29 cellular contexts compared by ENCODE assay signal in genomic region chr3:32850636-32851035, GRCh38. TPM values are rescaled to one million over a fixed set of nuclear protein-coding genes. Genes with fewer than 3 reads are reported as not detected.
DNase-seq lines count a peak whose midpoint lies in the region; ATAC-seq, FAIRE-seq and TF ChIP-seq lines count a peak whose summit lies in the region.
"Had no signal": no experiment of that assay in that cellular context is flagged by ENCODE, and none has a peak within 500 bp of the region (broad histone marks: within the 10 kb centered on the region; RNA-seq: fewer than 3 reads in every experiment).

No MANE protein-coding gene starts in this region.

- TF ChIP-seq RAD21 in K562 (CRISPR knock-in tag; conservative IDR thresholded peaks at IDR 0.05 in 1 of 2, IDR thresholded peaks at IDR 0.05 in 1 of 2) = no peak

- no peak overlapping the region for H3K4me2 ChIP-seq in K562 (ENCODE audit: insufficient read depth, low read length)
- H3K4me2 ChIP-seq in neuronal stem cell (ENCODE audit: insufficient read depth, low read length, poor library complexity, severe bottlenecking) = no peak overlapping the region
- H3K4me2 ChIP-seq: KMS-11 had no signal

- no peaks in the 10 kb centered on the region for H3K79me2 ChIP-seq in K562 (ENCODE audit: control insufficient read depth, insufficient read depth, low read length)

- H2BK120ac ChIP-seq in neuronal stem cell (ENCODE audit: low read depth, low read length) = no peak overlapping the region

- peak overlapping the region; percentile 8 for H3K4me3 ChIP-seq in HUES6 (ENCODE audit: low read depth, low read length)
- no peak overlapping the region for H3K4me3 ChIP-seq in K562
- H3K4me3 ChIP-seq in iPS-20b (ENCODE audit: low read length) = peak overlapping the region; percentile 41
- H3K4me3 ChIP-seq in neuronal stem cell (ENCODE audit: low read length in 2 of 2) = no peak overlapping the region
- no peak overlapping the region for H3K4me3 ChIP-seq in spleen
- H3K4me3 ChIP-seq: gastroesophageal sphincter, left ventricle myocardium inferior, ovary, thyroid gland had no signal

- no peak overlapping the region for H3K18ac ChIP-seq in neuronal stem cell (ENCODE audit: low read length)

- H3K14ac ChIP-seq in neuronal stem cell (ENCODE audit: low read length) = no peak overlapping the region

- no peaks in the 10 kb centered on the region for H3K9me1 ChIP-seq in K562 (ENCODE audit: control insufficient read depth, insufficient read depth, low read length)

- H3K27me3 ChIP-seq in HUES6 (ENCODE audit: control insufficient read depth, insufficient read depth, low read length) = no peaks in the 10 kb centered on the region
- peaks cover 10 to 20% of the 10 kb centered on the region in 2 experiments; a peak in 3 of 5 replicates for H3K27me3 ChIP-seq in K562 (ENCODE audit: control insufficient read depth in 2 of 2, insufficient read depth in 2 of 2, low read length in 2 of 2)
- no peaks in the 10 kb centered on the region for H3K27me3 ChIP-seq in iPS-20b (ENCODE audit: insufficient read depth, low read length)
- no peaks in the 10 kb centered on the region for H3K27me3 ChIP-seq in neuronal stem cell (ENCODE audit: control insufficient read depth in 3 of 3, insufficient read depth in 3 of 3, low read depth in 1 of 3, low read length in 3 of 3)
- no peaks in the 10 kb centered on the region for H3K27me3 ChIP-seq in spleen (replicated peaks in 1 of 7)
- H3K27me3 ChIP-seq: ovary, thyroid gland had no signal

- H2BK12ac ChIP-seq in neuronal stem cell (ENCODE audit: low read length) = no peak overlapping the region

- no peaks in the 10 kb centered on the region for H3K79me1 ChIP-seq in neuronal stem cell (ENCODE audit: low read depth, low read length)

- H3K4ac ChIP-seq in neuronal stem cell (ENCODE audit: low read length) = no peak overlapping the region

- H3K9me3 Mint-ChIP-seq in stimulated activated naive B cell treated with anti-CD40 and anti-IgM and Interleukin-4, amounts not matched to agents 10 μg/mL and 1 μg/mL and 100 μg/mL, for 72 hours = no peaks in the 10 kb centered on the region
- H3K9me3 Mint-ChIP-seq: activated CD4-positive, alpha-beta memory T cell treated with anti-CD3 and anti-CD28 coated beads, Interleukin-2, amount 10 ng/mL, durations not matched to agents 7 days and 5 days; activated naive CD4-positive, alpha-beta T cell treated with anti-CD3 and anti-CD28 coated beads for 36 hours; activated T-helper 1 cell treated with anti-CD3 and anti-CD28 coated beads, Interleukin-12 subunit alpha, Interleukin-12 subunit beta, Interleukin-2, Interleukin-4 antibody, amounts not matched to agents 30 ng/mL and 10 ng/mL and 1 ng/mL, durations not matched to agents 14 hours and 24 hours and 36 hours had no signal

- H3K27ac ChIP-seq in HUES6 (ENCODE audit: low read depth, low read length) = no peak overlapping the region
- no peak overlapping the region for H3K27ac ChIP-seq in K562 (ENCODE audit: extremely low read depth, low read depth, low read length)
- H3K27ac ChIP-seq in iPS-20b (ENCODE audit: low read length) = no peak overlapping the region
- peak overlapping the region; percentile 74 for H3K27ac ChIP-seq in neuronal stem cell (replicated peaks; ENCODE audit: low read length)
- H3K27ac ChIP-seq in spleen = no peak overlapping the region
- H3K27ac ChIP-seq: gastroesophageal sphincter, KMS-11, left ventricle myocardium inferior, ovary, thyroid gland had no signal

- FAIRE-seq in K562 (lab: Jason Lieb, UNC) = no peak
- FAIRE-seq: GM18507, islet of Langerhans had no signal

- H3K4me1 Mint-ChIP-seq in stimulated activated naive B cell treated with anti-CD40 and anti-IgM and Interleukin-4, amounts not matched to agents 10 μg/mL and 1 μg/mL and 100 μg/mL, for 72 hours = no peaks in the 10 kb centered on the region
- H3K4me1 Mint-ChIP-seq: activated CD4-positive, alpha-beta memory T cell treated with anti-CD3 and anti-CD28 coated beads, Interleukin-2, amount 10 ng/mL, durations not matched to agents 7 days and 5 days had no signal

- H2AK5ac ChIP-seq in neuronal stem cell (ENCODE audit: low read depth, low read length) = no peak overlapping the region

- no peak overlapping the region for H3K27ac Mint-ChIP-seq in stimulated activated naive B cell treated with anti-CD40 and anti-IgM and Interleukin-4, amounts not matched to agents 10 μg/mL and 1 μg/mL and 100 μg/mL, for 72 hours
- H3K27ac Mint-ChIP-seq: activated CD4-positive, alpha-beta memory T cell treated with anti-CD3 and anti-CD28 coated beads, Interleukin-2, amount 10 ng/mL, durations not matched to agents 7 days and 5 days; activated naive CD4-positive, alpha-beta T cell treated with anti-CD3 and anti-CD28 coated beads for 36 hours; activated T-helper 1 cell treated with anti-CD3 and anti-CD28 coated beads, Interleukin-12 subunit alpha, Interleukin-12 subunit beta, Interleukin-2, Interleukin-4 antibody, amounts not matched to agents 30 ng/mL and 10 ng/mL and 1 ng/mL, durations not matched to agents 14 hours and 24 hours and 36 hours; naive thymus-derived CD4-positive, alpha-beta T cell had no signal

- H3K4me1 ChIP-seq in HUES6 (ENCODE audit: control insufficient read depth, insufficient read depth, low read length) = peaks cover 88% of the 10 kb centered on the region
- H3K4me1 ChIP-seq in K562 (replicated peaks in 1 of 2; ENCODE audit: control insufficient read depth in 2 of 2, insufficient read depth in 2 of 2, low read length in 2 of 2) = peaks cover 3 to 10% of the 10 kb centered on the region in 2 experiments; a peak in 3 of 5 replicates
- peaks cover 79% of the 10 kb centered on the region for H3K4me1 ChIP-seq in iPS-20b (ENCODE audit: insufficient read depth, low read length)
- H3K4me1 ChIP-seq in neuronal stem cell (ENCODE audit: control insufficient read depth in 2 of 2, insufficient read depth in 1 of 2, low read depth in 1 of 2, low read length in 2 of 2) = peaks cover 21 to 48% of the 10 kb centered on the region in 2 donors
- no peaks in the 10 kb centered on the region for H3K4me1 ChIP-seq in spleen
- H3K4me1 ChIP-seq: gastroesophageal sphincter had no signal

- POLR2A ChIA-PET in K562 (lab: Yijun Ruan, JAX) = interaction anchor here (0.7 to 1.0 kb wide), 2 partner anchors 24 to 44 kb away, joined by 3 to 4 read pairs; no protein-coding TSS in a partner anchor

- H4K91ac ChIP-seq in neuronal stem cell (ENCODE audit: low read depth, low read length, poor library complexity) = no peak overlapping the region

- H2AFZ ChIP-seq in K562 (ENCODE audit: low read depth, low read length) = no peak overlapping the region
- H2AFZ ChIP-seq in neuronal stem cell (ENCODE audit: low read length) = no peak overlapping the region

- intact Hi-C loops in K562 (cut with micrococcal nuclease) (no loop called here), spleen (cut with DNase I; ENCODE audit: low total_unique reads) (no loop called here)

- WGBS in K562 (ENCODE audit: insufficient coverage, low coverage, missing lambda C conversion rate) = 23% methylated on average over 5 of the region's 5 CpGs
- WGBS in neuronal stem cell (ENCODE audit: extremely low coverage in 2 of 2, insufficient read length in 2 of 2, insufficient replicate concordance in 1 of 2), 2 donors = no CpG with 5 or more reads among the region's 5 CpGs
- WGBS in spleen, 5 donors = 65 to 81% (median 76%) methylated on average over 5 of the region's 5 CpGs

- ATAC-seq in K562 = no peak
- ATAC-seq in stimulated activated naive B cell treated with anti-CD40 and anti-IgM and Interleukin-4, amounts not matched to agents 10 μg/mL and 1 μg/mL and 100 μg/mL, for 72 hours (replicated peaks) = no peak
- ATAC-seq: gastroesophageal sphincter; naive thymus-derived CD4-positive, alpha-beta T cell had no signal

- no TSS peak for BruUV-seq in K562 (replicated peaks; lab: Mats Ljungman, UMichigan)

- no peak overlapping the region for H2BK15ac ChIP-seq in neuronal stem cell (ENCODE audit: low read length)

- CTCF ChIA-PET in K562 (lab: Yijun Ruan, JAX; ENCODE audit: low intra/inter-chr PET ratio) = no interaction called here

- H3K9ac ChIP-seq in HUES6 (ENCODE audit: low read length) (no peak overlapping the region), K562 (ENCODE audit: insufficient read depth in 1 of 2, low read depth in 2 of 2, low read length in 2 of 2) (no peak overlapping the region), iPS-20b (ENCODE audit: low read depth, low read length) (peak overlapping the region; percentile 54; the same call in 1 of the 2 replicates), neuronal stem cell (ENCODE audit: low read depth, low read length, poor library complexity) (no peak overlapping the region)
- H3K9ac ChIP-seq: KMS-11 had no signal

- H4K8ac ChIP-seq in neuronal stem cell (ENCODE audit: low read depth, low read length) = no peak overlapping the region

- no peak for TF ChIP-seq POLR2A in K562 (conservative IDR thresholded peaks at IDR 0.05)
- no peak for TF ChIP-seq POLR2A in spleen (IDR thresholded peaks at IDR 0.05)

- H3K23ac ChIP-seq in neuronal stem cell (ENCODE audit: low read depth, low read length, poor library complexity) = no peak overlapping the region

- H3K36me3 ChIP-seq in HUES6 (ENCODE audit: control insufficient read depth, insufficient read depth, low read length) (peaks cover 22% of the 10 kb centered on the region), K562 (ENCODE audit: control insufficient read depth, insufficient read depth, low read length) (no peaks in the 10 kb centered on the region), iPS-20b (ENCODE audit: insufficient read depth, low read depth, low read length) (peaks cover 38% of the 10 kb centered on the region), neuronal stem cell (replicated peaks in 1 of 2; ENCODE audit: control insufficient read depth in 2 of 2, insufficient read depth in 2 of 2, low read length in 2 of 2) (peaks cover 0 to 37% of the 10 kb centered on the region in 2 donors), spleen (no peaks in the 10 kb centered on the region)
- H3K36me3 ChIP-seq: gastroesophageal sphincter, left ventricle myocardium inferior, ovary, thyroid gland had no signal

- H3K36me3 Mint-ChIP-seq in stimulated activated naive B cell treated with anti-CD40 and anti-IgM and Interleukin-4, amounts not matched to agents 10 μg/mL and 1 μg/mL and 100 μg/mL, for 72 hours = no peaks in the 10 kb centered on the region
- H3K36me3 Mint-ChIP-seq: naive thymus-derived CD4-positive, alpha-beta T cell had no signal

- H4K20me1 ChIP-seq in K562 (replicated peaks; ENCODE audit: control insufficient read depth, insufficient read depth, low read length) = 0 out of 2 replicates have a peak, but pooled peaks cover 3% of the 10 kb centered on the region

- no peak for DNase-seq in K562 (ENCODE audit: extremely low read depth in 1 of 4, low spot score in 3 of 4)
- no peak for DNase-seq in neuronal stem cell (ENCODE audit: low spot score)
- DNase-seq in stimulated activated CD4-positive, alpha-beta T cell treated with anti-CD3 and anti-CD28 coated beads, Interleukin-2, amount 100 ng/mL, for 24 hours = no peak
- no peak for DNase-seq in activated CD8-positive, alpha-beta memory T cell treated with anti-CD3 and anti-CD28 coated beads, Interleukin-2, amount 50 U/mL, for 48 hours
- DNase-seq in spleen = no peak
- DNase-seq in stimulated activated naive B cell treated with anti-CD40 and anti-IgM and Interleukin-4, amounts not matched to agents 10 μg/mL and 1 μg/mL and 100 μg/mL, for 72 hours = no peak
- DNase-seq: activated CD4-positive, alpha-beta memory T cell treated with anti-CD3 and anti-CD28 coated beads, Interleukin-2, amount 10 ng/mL, durations not matched to agents 7 days and 5 days; activated CD8-positive, alpha-beta memory T cell treated with anti-CD3 and anti-CD28 coated beads, Interleukin-2, amount 50 U/mL, for 4 hours; activated naive CD4-positive, alpha-beta T cell treated with anti-CD3 and anti-CD28 coated beads for 36 hours; GOT3; hypothalamus; left ventricle myocardium inferior; naive thymus-derived CD4-positive, alpha-beta T cell; NCI-H2029 treated with DMSO at 0.1 percent for 48 hours; NCI-H524 treated with DMSO at 0.1 percent for 48 hours; NK-92 treated with Interleukin-12 subunit alpha and Interleukin-12 subunit beta, amount 100 ng/mL, for 24 hours; ovary; Right ventricle myocardium superior; T-helper 2 cell; thyroid gland had no signal

- in situ Hi-C loops in K562 (cut with MboI) = no loop called here

- peaks cover 0 to 4% of the 10 kb centered on the region in 2 donors for H3K27me3 Mint-ChIP-seq in stimulated activated naive B cell treated with anti-CD40 and anti-IgM and Interleukin-4, amounts not matched to agents 10 μg/mL and 1 μg/mL and 100 μg/mL, for 72 hours

- no peak overlapping the region for H3K4me3 Mint-ChIP-seq in stimulated activated naive B cell treated with anti-CD40 and anti-IgM and Interleukin-4, amounts not matched to agents 10 μg/mL and 1 μg/mL and 100 μg/mL, for 72 hours
- H3K4me3 Mint-ChIP-seq: activated CD4-positive, alpha-beta memory T cell treated with anti-CD3 and anti-CD28 coated beads, Interleukin-2, amount 10 ng/mL, durations not matched to agents 7 days and 5 days; activated naive CD4-positive, alpha-beta T cell treated with anti-CD3 and anti-CD28 coated beads for 36 hours; activated T-helper 1 cell treated with anti-CD3 and anti-CD28 coated beads, Interleukin-12 subunit alpha, Interleukin-12 subunit beta, Interleukin-2, Interleukin-4 antibody, amounts not matched to agents 30 ng/mL and 10 ng/mL and 1 ng/mL, durations not matched to agents 14 hours and 24 hours and 36 hours; naive thymus-derived CD4-positive, alpha-beta T cell had no signal

- H3K9me3 ChIP-seq in HUES6 (ENCODE audit: control insufficient read depth, insufficient read depth, low read depth, low read length) (no peaks in the 10 kb centered on the region), K562 (replicated peaks; ENCODE audit: control insufficient read depth, insufficient read depth, low read depth, low read length) (no peaks in the 10 kb centered on the region), iPS-20b (ENCODE audit: insufficient read depth, low read depth, low read length) (no peaks in the 10 kb centered on the region), neuronal stem cell (replicated peaks in 1 of 2; ENCODE audit: control insufficient read depth in 2 of 2, insufficient read depth in 1 of 2, low read depth in 1 of 2, low read length in 2 of 2) (no peaks in the 10 kb centered on the region), spleen (no peaks in the 10 kb centered on the region)
- H3K9me3 ChIP-seq: gastroesophageal sphincter, left ventricle myocardium inferior, ovary, thyroid gland had no signal

- no peak for TF ChIP-seq CTCF in K562 (IDR thresholded peaks at IDR 0.05 in 2 of 3, conservative IDR thresholded peaks at IDR 0.05 in 1 of 3; ENCODE audit: insufficient read depth in 2 of 3, low read depth in 1 of 3, low read length in 3 of 3)
- no peak for TF ChIP-seq CTCF in spleen (IDR thresholded peaks at IDR 0.05 in 8 of 11, conservative IDR thresholded peaks at IDR 0.05 in 3 of 11)

- no peak overlapping the region for H2BK5ac ChIP-seq in neuronal stem cell (ENCODE audit: low read length)

- no peak for TF ChIP-seq EP300 in K562 (IDR thresholded peaks at IDR 0.05; ENCODE audit: low read length)

RNA-seq across cellular contexts. Expression of gene TRIM71, which starts 32.8 kb away (rescaled TPM):
- total RNA-seq in K562 (2011; cell fraction: chromatin; rRNA removed; ENCODE audit: low replicate concordance) = 0.09 TPM in 1 of 2 replicates, not detected in the other
- total RNA-seq in K562 (2011; cell fraction: nucleolus; rRNA removed) = under 0.01 TPM in 1 of 2 replicates, not detected in the other
- total RNA-seq in K562 (2011; cell fraction: nucleoplasm; rRNA removed) = 0.08 TPM in 1 of 2 replicates, not detected in the other
- not detected in 2 replicates for total RNA-seq in K562 (2014; rRNA removed)
- total RNA-seq in K562 (2014; rRNA removed; fragmentation: Illumina TruSeq; extraction: Trizol) = not detected in 2 replicates
- total RNA-seq in K562 (2015; rRNA removed; fragmentation: Illumina TruSeq; extraction: Trizol) = not detected in 2 replicates
- 0.11 and 0.18 TPM in 2 replicates for total RNA-seq in K562 (2021)
- 0.01 and 0.04 TPM in 2 replicates for polyA plus RNA-seq in K562 (2011; rRNA removed)
- polyA plus RNA-seq in K562 (2011; cell fraction: cytosol; rRNA removed) = 0.03 TPM in 1 of 2 replicates, not detected in the other
- 0.04 TPM in 1 of 2 replicates, not detected in the other for polyA plus RNA-seq in K562 (2011; cell fraction: nucleus; rRNA removed)
- polyA plus RNA-seq in K562 (2012) = 0.01 TPM in 1 of 2 replicates, not detected in the other
- polyA plus RNA-seq in K562 (2014; fragmentation: Illumina TruSeq; extraction: Trizol) = not detected in 2 replicates
- not detected for polyA plus RNA-seq in K562 (2014; fragmentation: Nextera tagmentation; extraction: Ambion mirVana)
- not detected in 2 replicates for polyA plus RNA-seq in K562 (2014; rRNA removed)
- polyA minus RNA-seq in K562 (2011; rRNA and poly(A)+ RNA removed) = 0.03 and 0.14 TPM in 2 replicates
- polyA minus RNA-seq in K562 (2011; cell fraction: cytosol; rRNA and poly(A)+ RNA removed) = 0.36 TPM in 1 of 2 replicates, not detected in the other
- polyA minus RNA-seq in K562 (2011; cell fraction: nucleus; rRNA and poly(A)+ RNA removed) = 0.13 TPM in 1 of 2 replicates, not detected in the other
- polyA plus RNA-seq in neuronal stem cell (2013, experiment 1 of 2) = 53.8 TPM
- 57.6 TPM for polyA plus RNA-seq in neuronal stem cell (2013, experiment 2 of 2)
- under 1 TPM in 3 of 7 donors, not detected in 4; 0.03 to 0.09 (median 0.03) TPM for total RNA-seq in spleen
- polyA plus RNA-seq in spleen = under 1 TPM in 2 of 3 donors, not detected in 1; under 0.01 to 0.02 TPM
- total RNA-seq: activated CD4-positive, alpha-beta memory T cell treated with anti-CD3 and anti-CD28 coated beads, Interleukin-2, amount 10 ng/mL, durations not matched to agents 7 days and 5 days; gastroesophageal sphincter; HT1080; left ventricle myocardium inferior; Right ventricle myocardium superior had no signal
- polyA plus RNA-seq: BJ; naive thymus-derived CD4-positive, alpha-beta T cell had no signal

Comparison
In these comparisons a context has a peak if more than half of its experiments do, and no peak if none do; other contexts are left out.
1. H3K4me3 ChIP-seq: peak in HUES6 (single experiment) and iPS-20b (single experiment); none in K562 (single experiment), neuronal stem cell (0 of 2) and spleen (0 of 8).